28 cellular contexts compared by ENCODE assay signal in genomic region chr18:4869101-4869500, GRCh38.
"Had no signal": no experiment of that assay in that cellular context is flagged by ENCODE, and none has a peak within 500 bp of the region (broad histone marks: within the 10 kb centered on the region; RNA-seq: fewer than 3 reads in every experiment).

No MANE protein-coding gene starts in this region.

- H2AFZ ChIP-seq: hepatocyte had no signal

- H3K27ac ChIP-seq: left lung, lower lobe of right lung, ovary, prostate gland, skin epidermis, spleen, suprapubic skin, thoracic aorta, tibial artery, upper lobe of right lung had no signal

- FAIRE-seq: islet of Langerhans, kidney, urothelium cell line had no signal

- H3K27ac Mint-ChIP-seq: immature natural killer cell; naive thymus-derived CD8-positive, alpha-beta T cell; nephron; stimulated activated effector memory CD8-positive, alpha-beta T cell treated with anti-CD3 and anti-CD28 coated beads, Interleukin-12 subunit alpha, Interleukin-12 subunit beta, amount 100 ng/mL, for 72 hours; stimulated activated naive CD8-positive, alpha-beta T cell treated with anti-CD3 and anti-CD28 coated beads, Interleukin-15, Interleukin-2, amounts not matched to agents 100 ng/mL and 50 ng/mL, for 24 hours had no signal

- H3K9me3 ChIP-seq: lower lobe of right lung, ovary, prostate gland had no signal

- H3K4me2 ChIP-seq: hepatocyte had no signal

- H3K27me3 Mint-ChIP-seq: naive thymus-derived CD8-positive, alpha-beta T cell; stimulated activated naive CD8-positive, alpha-beta T cell treated with anti-CD3 and anti-CD28 coated beads, Interleukin-15, Interleukin-2, amounts not matched to agents 100 ng/mL and 50 ng/mL, for 24 hours had no signal

- H3K4me1 ChIP-seq: left lung, lower lobe of right lung, prostate gland, spleen, suprapubic skin, tibial artery, upper lobe of right lung had no signal

- ATAC-seq: left colon; left lung; lower lobe of right lung; naive thymus-derived CD8-positive, alpha-beta T cell; right cardiac atrium; sciatic nerve; stimulated activated effector memory CD8-positive, alpha-beta T cell treated with anti-CD3 and anti-CD28 coated beads, Interleukin-12 subunit alpha, Interleukin-12 subunit beta, amount 100 ng/mL, for 72 hours; upper lobe of right lung had no signal

- H3K27me3 ChIP-seq: hepatocyte, left lung, ovary, spleen, suprapubic skin, tibial artery, upper lobe of right lung had no signal

- DNase-seq: immature natural killer cell; kidney; left colon; left lung; lower lobe of right lung; mammary epithelial cell; mesenchymal stem cell; naive thymus-derived CD8-positive, alpha-beta T cell; ovary; retina; right cardiac atrium; spleen; stimulated activated CD4-positive, alpha-beta T cell treated with anti-CD3 and anti-CD28 coated beads, Interleukin-4, amount 100 ng/mL, for 24 hours; stimulated activated naive CD4-positive, alpha-beta T cell; tibial artery; trophoblast cell; upper lobe of right lung had no signal

- H3K79me2 ChIP-seq: hepatocyte had no signal

- H3K4me3 ChIP-seq: hepatocyte, left lung, lower lobe of right lung, ovary, prostate gland, skin epidermis, spleen, suprapubic skin, thoracic aorta, tibial artery, upper lobe of right lung had no signal

- H3K4me3 Mint-ChIP-seq: immature natural killer cell; naive thymus-derived CD8-positive, alpha-beta T cell; nephron; stimulated activated effector memory CD8-positive, alpha-beta T cell treated with anti-CD3 and anti-CD28 coated beads, Interleukin-12 subunit alpha, Interleukin-12 subunit beta, amount 100 ng/mL, for 72 hours; stimulated activated naive CD8-positive, alpha-beta T cell treated with anti-CD3 and anti-CD28 coated beads, Interleukin-15, Interleukin-2, amounts not matched to agents 100 ng/mL and 50 ng/mL, for 24 hours had no signal

- H3K4me1 Mint-ChIP-seq: immature natural killer cell; naive thymus-derived CD8-positive, alpha-beta T cell; nephron; stimulated activated effector memory CD8-positive, alpha-beta T cell treated with anti-CD3 and anti-CD28 coated beads, Interleukin-12 subunit alpha, Interleukin-12 subunit beta, amount 100 ng/mL, for 72 hours had no signal

- H3K36me3 Mint-ChIP-seq: immature natural killer cell; naive thymus-derived CD8-positive, alpha-beta T cell; stimulated activated effector memory CD8-positive, alpha-beta T cell treated with anti-CD3 and anti-CD28 coated beads, Interleukin-12 subunit alpha, Interleukin-12 subunit beta, amount 100 ng/mL, for 72 hours had no signal

- H3K36me3 ChIP-seq: left lung, lower lobe of right lung, ovary, prostate gland, spleen, suprapubic skin, thoracic aorta, tibial artery, upper lobe of right lung had no signal
